ENCODE assay signal across 32 cellular contexts in the genomic region with DNA sequence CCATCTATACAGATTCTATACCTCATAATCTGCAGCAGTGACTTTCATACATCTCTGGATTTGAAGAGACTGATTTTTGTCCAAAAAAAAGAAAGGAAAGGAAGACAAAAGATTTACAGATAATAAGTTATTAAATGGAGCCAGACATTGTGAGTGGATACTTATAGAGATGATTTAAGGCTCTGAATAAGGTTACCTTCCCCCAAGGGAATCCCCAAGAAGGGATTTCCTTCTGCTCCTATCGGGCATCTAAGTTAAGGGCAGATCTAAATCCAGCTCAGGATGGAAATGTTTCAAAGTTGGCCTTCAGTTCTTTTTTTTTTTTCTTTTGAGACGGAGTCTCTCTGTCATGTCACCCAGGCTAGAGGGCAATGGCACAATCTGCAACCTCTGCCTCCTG.
"Had no signal": no experiment of that assay in that cellular context is flagged by ENCODE, and none has a peak within 500 bp of the region (broad histone marks: within the 10 kb centered on the region; RNA-seq: fewer than 3 reads in every experiment).

No MANE protein-coding gene starts in this region.

- ATAC-seq: activated naive CD4-positive, alpha-beta T cell treated with anti-CD3 and anti-CD28 coated beads, Interleukin-2, amount 50 U/mL, for 72 hours; activated T-cell treated with anti-CD3 and anti-CD28 coated beads, Interleukin-2, amount 50 U/mL, for 72 hours; gastroesophageal sphincter; heart right ventricle; T-helper 17 cell; WTC11 had no signal

- H3K36me3 ChIP-seq: ascending aorta, breast epithelium, cardiac muscle cell, colonic mucosa, esophagus squamous epithelium, gastroesophageal sphincter, heart right ventricle had no signal

- H3K4me3 ChIP-seq: ascending aorta, breast epithelium, cardiac muscle cell, colonic mucosa, dorsolateral prefrontal cortex, esophagus squamous epithelium, gastroesophageal sphincter, heart right ventricle, hepatocyte had no signal

- H3K27ac ChIP-seq: ascending aorta, cardiac muscle cell, colonic mucosa, dorsolateral prefrontal cortex, gastroesophageal sphincter, heart right ventricle, hepatocyte had no signal

- H3K4me1 ChIP-seq: ascending aorta, breast epithelium, colonic mucosa, gastroesophageal sphincter, heart right ventricle had no signal

- DNase-seq: activated CD4-positive, alpha-beta memory T cell treated with anti-CD3 and anti-CD28 coated beads, Interleukin-2, amount 10 ng/mL, durations not matched to agents 7 days and 5 days; activated CD4-positive, alpha-beta T cell treated with anti-CD3 and anti-CD28 coated beads for 1 hour; activated CD4-positive, alpha-beta T cell treated with anti-CD3 and anti-CD28 coated beads for 4 hours; activated CD4-positive, alpha-beta T cell treated with anti-CD3 and anti-CD28 coated beads, Interleukin-2, amount 10 ng/mL, durations not matched to agents 7 days and 5 days; activated CD4-positive, alpha-beta T cell treated with anti-CD3 and anti-CD28 coated beads, Interleukin-2, amount 50 U/mL, for 4 hours; activated CD8-positive, alpha-beta memory T cell treated with anti-CD3 and anti-CD28 coated beads, Interleukin-2, amount 50 U/mL, for 48 hours; activated gamma-delta T cell; activated naive CD4-positive, alpha-beta T cell; activated naive CD4-positive, alpha-beta T cell treated with anti-CD3 and anti-CD28 coated beads, Interleukin-2, amount 10 ng/mL, durations not matched to agents 7 days and 5 days; activated naive CD8-positive, alpha-beta T cell treated with anti-CD3 and anti-CD28 coated beads, Interleukin-2, amount 10 ng/mL, durations not matched to agents 7 days and 5 days; activated T-cell treated with anti-CD3 and anti-CD28 coated beads for 4 hours; activated T-cell treated with anti-CD3 and anti-CD28 coated beads, Interleukin-2, amount 50 U/mL, for 24 hours; activated T-cell treated with anti-CD3 and anti-CD28 coated beads, Interleukin-2, amount 50 U/mL, for 72 hours; central memory CD4-positive, alpha-beta T cell; cerebellar nuclear complex; colonic mucosa; dorsolateral prefrontal cortex; effector memory CD4-positive, alpha-beta T cell; endodermal cell; erythroblast; esophagus squamous epithelium; foreskin melanocyte; heart right ventricle; T-helper 17 cell; T1000 had no signal

- H3K9me3 ChIP-seq: ascending aorta, breast epithelium, colonic mucosa, esophagus squamous epithelium, gastroesophageal sphincter had no signal
